Comparison of ENCODE assay signal across 16 cellular contexts in the genomic region with DNA sequence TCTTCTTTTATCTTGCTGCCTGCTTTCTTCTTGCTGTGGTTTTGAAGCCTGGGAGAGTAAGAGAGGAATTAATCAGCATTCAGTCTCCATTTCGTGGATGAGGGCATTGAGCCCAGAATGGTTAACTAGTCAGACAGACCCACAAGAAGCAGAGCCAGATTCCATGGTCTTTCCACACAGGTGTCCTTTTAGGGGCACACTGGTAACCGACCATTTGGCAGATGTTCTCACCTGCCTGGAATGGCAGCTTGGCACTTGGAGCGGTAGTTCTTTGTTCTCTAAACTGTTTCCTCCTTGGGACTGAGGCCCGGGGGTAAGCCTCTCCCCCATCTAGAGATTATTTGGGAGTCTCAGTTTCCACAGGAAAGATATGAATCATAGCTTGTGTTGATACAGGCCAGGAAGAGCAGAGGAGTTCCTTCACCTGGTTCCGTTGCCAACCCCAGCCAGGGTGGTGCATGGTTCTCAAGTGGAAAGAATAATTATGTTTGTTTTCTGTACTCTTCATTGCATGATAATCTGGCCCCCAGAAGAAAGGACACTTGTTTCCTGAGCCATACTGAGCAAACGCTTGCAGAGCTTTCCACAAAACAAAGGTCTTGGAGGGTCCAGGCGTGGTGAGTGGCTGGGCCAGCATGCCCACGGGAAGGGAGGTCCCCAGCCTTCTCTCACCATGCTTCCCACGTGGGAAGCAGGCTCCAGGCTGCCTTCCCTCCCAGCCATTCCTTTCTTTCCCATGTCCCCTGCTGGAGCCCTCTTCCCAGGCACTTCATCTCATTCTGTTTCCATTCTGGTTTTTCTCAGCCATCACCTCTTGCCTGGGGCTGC. TPM values are rescaled to one million over a fixed set of nuclear protein-coding genes. Genes with fewer than 3 reads are reported as not detected.
DNase-seq lines count a peak whose midpoint lies in the region; ATAC-seq and TF ChIP-seq lines count a peak whose summit lies in the region.
"Had no signal": no experiment of that assay in that cellular context is flagged by ENCODE, and none has a peak within 500 bp of the region (broad histone marks: within the 10 kb centered on the region; RNA-seq: fewer than 3 reads in every experiment).

No MANE protein-coding gene starts in this region.

- H3K4me3 ChIP-seq in mammary epithelial cell (replicated peaks in 1 of 3; ENCODE audit: insufficient read depth in 1 of 3, low read depth in 2 of 3, low read length in 3 of 3), result no peak overlapping the region
- H3K4me3 ChIP-seq: ovary, thyroid gland had no signal

- 3% methylated on average over 9 of the region's 9 CpGs for WGBS in mammary epithelial cell (ENCODE audit: low coverage, missing lambda C conversion rate)

- no peak for TF ChIP-seq CTCF in mammary epithelial cell (conservative IDR thresholded peaks at IDR 0.05 in 1 of 2, IDR thresholded peaks at IDR 0.05 in 1 of 2; ENCODE audit: extremely low read depth in 1 of 2, insufficient read depth in 1 of 2, low read depth in 1 of 2, low read length in 2 of 2)

- CTCF ChIA-PET in mammary epithelial cell (lab: Charles Lee; ENCODE audit: low non-redundant PET), result no interaction called here

- intact Hi-C loops in mammary epithelial cell (cut with micrococcal nuclease), result no loop called here

- H3K9ac ChIP-seq in mammary epithelial cell (ENCODE audit: insufficient read depth, low read length), result peak overlapping the region; percentile 39

- no peaks in the 10 kb centered on the region for H3K27me3 ChIP-seq in mammary epithelial cell (ENCODE audit: insufficient read depth, low read length)
- H3K27me3 ChIP-seq: ovary, thyroid gland had no signal

- no peaks in the 10 kb centered on the region for H3K9me3 ChIP-seq in mammary epithelial cell (replicated peaks; ENCODE audit: insufficient read depth, low read length)
- H3K9me3 ChIP-seq: ovary, thyroid gland had no signal

- dilution Hi-C loops in mammary epithelial cell (cut with HindIII; ENCODE audit: low sequenced_read_pairs), result no loop called here

- H3K4me2 ChIP-seq in mammary epithelial cell (ENCODE audit: insufficient read depth, low read depth, low read length), result peak overlapping the region; percentile 33

- no peaks in the 10 kb centered on the region for H3K36me3 ChIP-seq in mammary epithelial cell (ENCODE audit: insufficient read depth, low read length)
- H3K36me3 ChIP-seq: ovary, thyroid gland had no signal

- BruUV-seq in mammary epithelial cell (replicated peaks; lab: Mats Ljungman, UMichigan), result no TSS peak

- H3K79me2 ChIP-seq in mammary epithelial cell (ENCODE audit: insufficient read depth, low read length), result no peaks in the 10 kb centered on the region

- peak overlapping the region; percentile 28 for H2AFZ ChIP-seq in mammary epithelial cell (ENCODE audit: low read depth, low read length)

- in situ Hi-C loops in mammary epithelial cell (cut with MboI; ENCODE audit: low sequenced_read_pairs in 2 of 2), result no loop called here

- peaks cover 72% of the 10 kb centered on the region for H3K4me1 ChIP-seq in mammary epithelial cell (ENCODE audit: insufficient read depth, low read length)
- H3K4me1 ChIP-seq: thyroid gland had no signal

- no peak for ATAC-seq in HG03460 (IDR thresholded peaks at IDR 0.05; ENCODE audit: unreplicated experiment)

- H4K20me1 ChIP-seq in mammary epithelial cell (ENCODE audit: insufficient read depth, low read length), result no peaks in the 10 kb centered on the region

- DNase-seq in A172 (ENCODE audit: low spot score), result peak; percentile 10
- peak; percentile 81 for DNase-seq in NCI-H2029 treated with DMSO at 0.1 percent for 48 hours (lab: John Stamatoyannopoulos, UW)
- DNase-seq in mammary epithelial cell, result peak; percentile 90
- DNase-seq in islet precursor cell, result peak; percentile 67
- DNase-seq in hippocampal formation (lab: John Stamatoyannopoulos, UW), result no peak
- no peak for DNase-seq in activated gamma-delta T cell (lab: John Stamatoyannopoulos, UW)
- DNase-seq in DMS53 treated with DMSO at 0.1 percent for 48 hours (lab: John Stamatoyannopoulos, UW; ENCODE audit: unreplicated experiment), result no peak
- DNase-seq: activated B cell treated with CpG ODN at 0.5 μM for 24 hours; activated naive CD4-positive, alpha-beta T cell treated with anti-CD3 and anti-CD28 coated beads, Interleukin-2, amount 10 ng/mL, durations not matched to agents 7 days and 5 days; AML-193; Karpas-422; NCI-H1930; ovary; thyroid gland had no signal

- peak overlapping the region; percentile 82 for H3K27ac ChIP-seq in mammary epithelial cell (ENCODE audit: insufficient read depth, low read depth, low read length)
- H3K27ac ChIP-seq: ovary, thyroid gland had no signal

RNA-seq across cellular contexts. Expression of a gene that starts 2.0 kb away (rescaled TPM):
- total RNA-seq in A172 (2014; rRNA removed; shearing (Covaris generic)), result 0.07 TPM in 1 of 2 replicates, not detected in the other
- total RNA-seq in mammary epithelial cell, result 10 to 100 TPM in 1 of 2 donors, 1 to 10 TPM in 1; 3.2 to 26.5 TPM
- polyA plus RNA-seq in mammary epithelial cell, result 3.1 TPM
- 0.62 TPM for polyA minus RNA-seq in mammary epithelial cell
- total RNA-seq: activated B cell treated with CpG ODN at 0.5 μM for 24 hours, fibroblast of lung, thyroid gland had no signal
- polyA plus RNA-seq: fibroblast of lung, ovary had no signal

RNA-seq across cellular contexts. Expression of a gene that starts 15.7 kb away (rescaled TPM):
- total RNA-seq in A172 (2014; rRNA removed; shearing (Covaris generic)), result not detected in 2 replicates
- total RNA-seq in mammary epithelial cell, result 1,000 to 10,000 TPM; 1,675 to 3,751 TPM
- 2,534 TPM for polyA plus RNA-seq in mammary epithelial cell
- 2,595 TPM for polyA minus RNA-seq in mammary epithelial cell
- total RNA-seq: activated B cell treated with CpG ODN at 0.5 μM for 24 hours, fibroblast of lung, thyroid gland had no signal
- polyA plus RNA-seq: ovary had no signal

RNA-seq across cellular contexts. Expression of a gene that starts 30.1 kb away (rescaled TPM):
- total RNA-seq in A172 (2014; rRNA removed; shearing (Covaris generic)), result not detected in 2 replicates
- total RNA-seq in mammary epithelial cell, result not detected
- polyA plus RNA-seq in mammary epithelial cell, result 0.01 TPM
- polyA minus RNA-seq in mammary epithelial cell, result not detected
- total RNA-seq: activated B cell treated with CpG ODN at 0.5 μM for 24 hours, fibroblast of lung, ovary, thyroid gland had no signal
- polyA plus RNA-seq: fibroblast of lung, ovary had no signal

RNA-seq across cellular contexts. Expression of a gene that starts 37.4 kb away (rescaled TPM):
- total RNA-seq in A172 (2014; rRNA removed; shearing (Covaris generic)), result not detected in 2 replicates
- total RNA-seq in mammary epithelial cell, result 10 to 100 TPM; 16.6 to 29.5 TPM
- polyA plus RNA-seq in mammary epithelial cell, result 23.6 TPM
- polyA minus RNA-seq in mammary epithelial cell, result 1.8 TPM
- total RNA-seq: activated B cell treated with CpG ODN at 0.5 μM for 24 hours, fibroblast of lung, thyroid gland had no signal
- polyA plus RNA-seq: fibroblast of lung, ovary had no signal

RNA-seq across cellular contexts. Expression of a gene that starts 50.8 kb away (rescaled TPM):
- total RNA-seq in A172 (2014; rRNA removed; shearing (Covaris generic)), result not detected in 2 replicates
- under 1 TPM in 1 of 2 donors, not detected in 1; 0.14 TPM for total RNA-seq in mammary epithelial cell
- polyA plus RNA-seq in mammary epithelial cell, result 0.08 TPM
- polyA minus RNA-seq in mammary epithelial cell, result not detected
- total RNA-seq: activated B cell treated with CpG ODN at 0.5 μM for 24 hours, fibroblast of lung, ovary, thyroid gland had no signal
- polyA plus RNA-seq: fibroblast of lung, ovary had no signal

Comparison
In these comparisons a context has a peak if more than half of its experiments do, and no peak if none do; other contexts are left out.
1. DNase-seq: peak in A172 (single experiment), NCI-H2029 treated with DMSO at 0.1 percent for 48 hours (single experiment), mammary epithelial cell (single experiment) and islet precursor cell (single experiment); none in hippocampal formation (0 of 2), activated gamma-delta T cell (single experiment) and DMS53 treated with DMSO at 0.1 percent for 48 hours (single experiment).
2. RNA of a gene that starts 15.7 kb away (total RNA-seq): 1,675 to 3,751 TPM in mammary epithelial cell; not detected in A172; every median in the first group is over 1,000 times any median in the second.